13 cellular contexts compared by ENCODE assay signal in genomic region chr11:76265771-76266241, GRCh38. TPM values are rescaled to one million over a fixed set of nuclear protein-coding genes. Genes with fewer than 3 reads are reported as not detected.
DNase-seq lines count a peak whose midpoint lies in the region; ATAC-seq, FAIRE-seq and TF ChIP-seq lines count a peak whose summit lies in the region.
"Had no signal": no experiment of that assay in that cellular context is flagged by ENCODE, and none has a peak within 500 bp of the region (broad histone marks: within the 10 kb centered on the region; RNA-seq: fewer than 3 reads in every experiment).

No MANE protein-coding gene starts in this region.

- ATAC-seq in heart left ventricle = peak; percentile 25 to 71 (median 63)
- ATAC-seq in pancreas = peak in 3 of 4 donors; percentile 33 to 59 (median 54)
- ATAC-seq in stimulated activated naive CD8-positive, alpha-beta T cell treated with anti-CD3 and anti-CD28 coated beads, Interleukin-15, Interleukin-2, amounts not matched to agents 100 U/mL and 50 U/mL, for 24 hours = no peak

- no peaks in the 10 kb centered on the region for H3K36me3 ChIP-seq in adipocyte (ENCODE audit: control insufficient read depth, insufficient read depth, low read length, severe bottlenecking)
- no peaks in the 10 kb centered on the region for H3K36me3 ChIP-seq in heart left ventricle
- no peaks in the 10 kb centered on the region for H3K36me3 ChIP-seq in pancreas
- no peaks in the 10 kb centered on the region for H3K36me3 ChIP-seq in vagina

- H3K4me3 ChIP-seq in adipocyte (ENCODE audit: low read length) = no peak overlapping the region
- H3K4me3 ChIP-seq in heart left ventricle = no peak overlapping the region
- H3K4me3 ChIP-seq in pancreas = no peak overlapping the region
- H3K4me3 ChIP-seq in vagina = no peak overlapping the region

- FAIRE-seq in pancreas (lab: Jason Lieb, UNC) = no peak
- FAIRE-seq: islet of Langerhans had no signal

- intact Hi-C loops in heart left ventricle (cut with DNase I) (no loop called here), pancreas (cut with DNase I) (no loop called here), vagina (cut with DNase I) (no loop called here)

- H3K27me3 ChIP-seq in adipocyte (replicated peaks; ENCODE audit: control insufficient read depth, insufficient read depth, low read length) (no peaks in the 10 kb centered on the region), heart left ventricle (no peaks in the 10 kb centered on the region), pancreas (no peaks in the 10 kb centered on the region), vagina (no peaks in the 10 kb centered on the region)

- TF ChIP-seq POLR2A in heart left ventricle (IDR thresholded peaks at IDR 0.05) = no peak
- no peak for TF ChIP-seq POLR2A in vagina (IDR thresholded peaks at IDR 0.05)

- peaks cover 60% of the 10 kb centered on the region for H3K4me1 ChIP-seq in adipocyte (ENCODE audit: control insufficient read depth, insufficient read depth, low read length)
- peaks cover 0 to 41% (median 6%) of the 10 kb centered on the region in 12 donors for H3K4me1 ChIP-seq in heart left ventricle
- no peaks in the 10 kb centered on the region for H3K4me1 ChIP-seq in pancreas
- peaks cover 7% of the 10 kb centered on the region for H3K4me1 ChIP-seq in vagina

- DNase-seq in adipocyte (ENCODE audit: low read depth) (peak; percentile 4), heart left ventricle (peak in 1 of 5 donors; percentile 60), pancreas (peak in 1 of 6 donors; percentile 18), vagina (ENCODE audit: extremely low spot score in 2 of 2) (no peak), NCI-H187 treated with DMSO at 0.1 percent for 48 hours (lab: John Stamatoyannopoulos, UW) (no peak), NCI-H2196 (lab: John Stamatoyannopoulos, UW; ENCODE audit: unreplicated experiment) (no peak)
- DNase-seq in stimulated activated naive CD8-positive, alpha-beta T cell treated with anti-CD3 and anti-CD28 coated beads, Interleukin-15, Interleukin-2, amounts not matched to agents 100 U/mL and 50 U/mL, for 24 hours = no peak
- DNase-seq: activated CD4-positive, alpha-beta T cell treated with anti-CD3 and anti-CD28 coated beads, Interleukin-2, amount 50 U/mL, for 4 hours; activated T-cell treated with anti-CD3 and anti-CD28 coated beads, Interleukin-2, amount 50 U/mL, for 72 hours; DMS79 treated with DMSO at 0.1 percent for 48 hours; NCI-H1694; NCI-H526 treated with DMSO at 0.1 percent for 48 hours had no signal

- peak overlapping the region; percentile 64 for H3K9ac ChIP-seq in adipocyte (ENCODE audit: low read length)

- H3K27ac ChIP-seq in heart left ventricle = peak overlapping the region in 3 of 12 donors; percentile 9 to 45 (median 24)
- H3K27ac ChIP-seq in pancreas = no peak overlapping the region
- H3K27ac ChIP-seq in vagina = peak overlapping the region; percentile 40

- H3K9me3 ChIP-seq in adipocyte (ENCODE audit: control insufficient read depth, low read length) (no peaks in the 10 kb centered on the region), heart left ventricle (no peaks in the 10 kb centered on the region), pancreas (no peaks in the 10 kb centered on the region), vagina (no peaks in the 10 kb centered on the region)

- no peak for TF ChIP-seq CTCF in heart left ventricle (IDR thresholded peaks at IDR 0.05)
- TF ChIP-seq CTCF in pancreas (IDR thresholded peaks at IDR 0.05) = no peak
- TF ChIP-seq CTCF in vagina (IDR thresholded peaks at IDR 0.05) = no peak

- WGBS in heart left ventricle, 4 donors = 48 to 69% (median 54%) methylated on average over 4 of the region's 4 CpGs
- WGBS in pancreas, 2 donors = 85 to 87% methylated on average over 4 of the region's 4 CpGs

RNA-seq across cellular contexts. Expression of gene WNT11, which starts 59.5 kb away (rescaled TPM):
- 10 to 100 TPM in 2 of 9 donors, 1 to 10 TPM in 7; 5.0 to 20.9 (median 9.2) TPM for total RNA-seq in heart left ventricle
- 1 to 10 TPM; 3.8 to 6.7 TPM for polyA plus RNA-seq in heart left ventricle
- total RNA-seq in pancreas = 1 to 10 TPM; 2.6 to 9.3 (median 6.2) TPM
- 10 to 100 TPM in 1 of 2 donors, 1 to 10 TPM in 1; 5.4 to 30.5 TPM for polyA plus RNA-seq in pancreas
- total RNA-seq in vagina = 6.9 TPM
